11 cellular contexts compared by ENCODE assay signal in the genomic region with DNA sequence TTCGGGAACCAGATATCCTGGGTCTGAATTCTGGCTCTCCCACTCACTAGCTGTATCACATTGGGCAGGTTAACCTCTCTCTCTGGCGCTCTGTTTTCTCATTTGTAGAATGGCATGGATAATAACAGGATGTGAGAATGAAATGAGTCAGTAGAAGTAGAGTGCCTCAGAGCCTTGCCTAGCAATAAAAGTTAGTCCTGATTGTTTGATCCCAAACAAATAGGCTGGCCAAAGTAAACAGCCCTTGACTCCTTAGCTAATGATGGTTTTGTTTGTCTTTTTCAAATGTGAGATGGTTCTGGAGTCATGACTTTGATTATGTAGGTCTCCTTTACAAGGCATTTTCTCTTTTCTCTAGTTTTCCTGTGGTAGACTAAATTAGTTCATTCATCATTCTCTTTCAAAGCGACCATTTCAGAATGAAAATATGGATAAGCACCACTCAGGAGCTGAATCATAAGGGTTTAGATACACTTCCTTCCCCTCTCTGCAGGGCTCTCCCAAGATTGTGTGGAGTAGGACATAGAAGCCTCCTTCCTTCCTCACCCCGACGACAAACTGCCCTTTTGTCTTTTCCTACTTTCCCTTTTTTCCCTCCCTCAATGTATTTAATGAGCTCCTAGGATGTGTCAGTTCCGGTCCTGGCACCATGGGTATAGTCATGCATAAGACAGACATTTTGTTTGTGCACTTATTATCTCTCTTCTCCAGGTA. TPM values are rescaled to one million over a fixed set of nuclear protein-coding genes. Genes with fewer than 3 reads are reported as not detected.
A peak's percentile ranks its signal among the peaks of the same experiment; 100 is the strongest.
DNase-seq lines count a peak whose midpoint lies in the region; ATAC-seq and TF ChIP-seq lines count a peak whose summit lies in the region.
"Had no signal": no experiment of that assay in that cellular context is flagged by ENCODE, and none has a peak within 500 bp of the region (broad histone marks: within the 10 kb centered on the region; RNA-seq: fewer than 3 reads in every experiment).

No MANE protein-coding gene starts in this region.

- no peak overlapping the region for H3K27ac ChIP-seq in HEK293 (ENCODE audit: extremely low read depth, low read depth, low read length)
- H3K27ac ChIP-seq: psoas muscle, SJCRH30 had no signal

- peak overlapping the region; percentile 15 to 76 for H3K27ac Mint-ChIP-seq in T-cell

- TF ChIP-seq CTCF in HEK293 (tag by site-specific recombination; IDR thresholded peaks at IDR 0.05) = no peak

- intact Hi-C loops in Right ventricle myocardium superior (cut with DNase I) = no loop called here

- peaks cover 77% of the 10 kb centered on the region for H3K36me3 Mint-ChIP-seq in T-cell

- H3K27me3 Mint-ChIP-seq in T-cell = no peaks in the 10 kb centered on the region

- H3K4me3 Mint-ChIP-seq in T-cell = no peak overlapping the region
- H3K4me3 Mint-ChIP-seq: activated T-cell treated with anti-CD3 and anti-CD28 coated beads, Interleukin-2, amount 50 U/mL, for 4 hours had no signal

- CTCF ChIA-PET in HEK293 (lab: Yijun Ruan, JAX) = interaction anchor here (0.6 to 1.8 kb wide), 6 partner anchors 15 to 148 kb away, joined by 3 to 6 read pairs (median 4); no protein-coding TSS in a partner anchor
- CTCF ChIA-PET in T-cell (lab: Charles Lee) = interaction anchor here (0.6 to 1.0 kb wide), 2 partner anchors 18 to 39 kb away, joined by 3 to 4 read pairs; no protein-coding TSS in a partner anchor

- H3K4me3 ChIP-seq in HEK293 (ENCODE audit: low read depth, low read length) = no peak overlapping the region
- H3K4me3 ChIP-seq: psoas muscle, SJCRH30 had no signal

- DNase-seq in A172 (ENCODE audit: low spot score) (peak; percentile 57), T-cell (no peak), glomerular endothelial cell (ENCODE audit: extremely low read depth, low read depth, low spot score) (peak; percentile 90), anterior cingulate cortex (lab: John Stamatoyannopoulos, UW) (no peak), Right ventricle myocardium superior (no peak)
- DNase-seq: activated T-cell treated with anti-CD3 and anti-CD28 coated beads, Interleukin-2, amount 50 U/mL, for 4 hours; psoas muscle; SJCRH30 had no signal

- H3K4me1 Mint-ChIP-seq in T-cell = peaks cover 52 to 79% (median 65%) of the 10 kb centered on the region in 3 donors

- H3K9me3 ChIP-seq in HEK293 (ENCODE audit: control insufficient read depth, insufficient read depth, low read depth, low read length) = no peaks in the 10 kb centered on the region
- H3K9me3 ChIP-seq: psoas muscle, SJCRH30 had no signal

- no peaks in the 10 kb centered on the region for H3K36me3 ChIP-seq in HEK293 (ENCODE audit: control insufficient read depth in 2 of 2, insufficient read depth in 1 of 2, low read length in 2 of 2)
- H3K36me3 ChIP-seq: SJCRH30 had no signal

- no peaks in the 10 kb centered on the region for H3K9me3 Mint-ChIP-seq in T-cell
- H3K9me3 Mint-ChIP-seq: activated T-cell treated with anti-CD3 and anti-CD28 coated beads, Interleukin-2, amount 50 U/mL, for 4 hours had no signal

- ATAC-seq in T-cell (replicated peaks in 1 of 4) = no peak
- no peak for ATAC-seq in HG03159 (IDR thresholded peaks at IDR 0.05; ENCODE audit: unreplicated experiment)
- no peak for ATAC-seq in GM21576 (IDR thresholded peaks at IDR 0.05; ENCODE audit: unreplicated experiment)
- no peak for ATAC-seq in Right ventricle myocardium superior (ENCODE audit: poor library complexity)
- ATAC-seq: psoas muscle had no signal

- POLR2A ChIA-PET in HEK293 (lab: Yijun Ruan, JAX) = no interaction called here
- POLR2A ChIA-PET in T-cell (lab: Charles Lee) = no interaction called here

- H3K4me1 ChIP-seq in HEK293 (ENCODE audit: control insufficient read depth, insufficient read depth, low read length) = peaks cover 5% of the 10 kb centered on the region; the same call in 1 of the 2 replicates
- H3K4me1 ChIP-seq: SJCRH30 had no signal

TF ChIP-seq in HEK293, 187 proteins besides CTCF, POLR2A, EP300 and RAD21 (continues in another document):
- TF ChIP-seq GLI2 (tag by site-specific recombination; IDR thresholded peaks at IDR 0.05; ENCODE audit: borderline replicate concordance, low read depth) (peak; percentile 55; the same call in 1 of the 2 replicates), ZNF449 (tag by site-specific recombination; IDR thresholded peaks at IDR 0.05) (no peak), OSR2 (tag by site-specific recombination; IDR thresholded peaks at IDR 0.05) (peak; percentile 65; the same call in 1 of the 2 replicates), OVOL3 (tag by site-specific recombination; IDR thresholded peaks at IDR 0.05) (peak; percentile 71; the same call in 1 of the 2 replicates), ZNF184 (tag by site-specific recombination; IDR thresholded peaks at IDR 0.05) (0 out of 2 replicates have a peak, but pooled peaks have one; percentile 11), SP7 (tag by site-specific recombination; IDR thresholded peaks at IDR 0.05) (peak; percentile 87), ZNF175 (tag by site-specific recombination; IDR thresholded peaks at IDR 0.05) (no peak)
- TF ChIP-seq, protein P1, sequence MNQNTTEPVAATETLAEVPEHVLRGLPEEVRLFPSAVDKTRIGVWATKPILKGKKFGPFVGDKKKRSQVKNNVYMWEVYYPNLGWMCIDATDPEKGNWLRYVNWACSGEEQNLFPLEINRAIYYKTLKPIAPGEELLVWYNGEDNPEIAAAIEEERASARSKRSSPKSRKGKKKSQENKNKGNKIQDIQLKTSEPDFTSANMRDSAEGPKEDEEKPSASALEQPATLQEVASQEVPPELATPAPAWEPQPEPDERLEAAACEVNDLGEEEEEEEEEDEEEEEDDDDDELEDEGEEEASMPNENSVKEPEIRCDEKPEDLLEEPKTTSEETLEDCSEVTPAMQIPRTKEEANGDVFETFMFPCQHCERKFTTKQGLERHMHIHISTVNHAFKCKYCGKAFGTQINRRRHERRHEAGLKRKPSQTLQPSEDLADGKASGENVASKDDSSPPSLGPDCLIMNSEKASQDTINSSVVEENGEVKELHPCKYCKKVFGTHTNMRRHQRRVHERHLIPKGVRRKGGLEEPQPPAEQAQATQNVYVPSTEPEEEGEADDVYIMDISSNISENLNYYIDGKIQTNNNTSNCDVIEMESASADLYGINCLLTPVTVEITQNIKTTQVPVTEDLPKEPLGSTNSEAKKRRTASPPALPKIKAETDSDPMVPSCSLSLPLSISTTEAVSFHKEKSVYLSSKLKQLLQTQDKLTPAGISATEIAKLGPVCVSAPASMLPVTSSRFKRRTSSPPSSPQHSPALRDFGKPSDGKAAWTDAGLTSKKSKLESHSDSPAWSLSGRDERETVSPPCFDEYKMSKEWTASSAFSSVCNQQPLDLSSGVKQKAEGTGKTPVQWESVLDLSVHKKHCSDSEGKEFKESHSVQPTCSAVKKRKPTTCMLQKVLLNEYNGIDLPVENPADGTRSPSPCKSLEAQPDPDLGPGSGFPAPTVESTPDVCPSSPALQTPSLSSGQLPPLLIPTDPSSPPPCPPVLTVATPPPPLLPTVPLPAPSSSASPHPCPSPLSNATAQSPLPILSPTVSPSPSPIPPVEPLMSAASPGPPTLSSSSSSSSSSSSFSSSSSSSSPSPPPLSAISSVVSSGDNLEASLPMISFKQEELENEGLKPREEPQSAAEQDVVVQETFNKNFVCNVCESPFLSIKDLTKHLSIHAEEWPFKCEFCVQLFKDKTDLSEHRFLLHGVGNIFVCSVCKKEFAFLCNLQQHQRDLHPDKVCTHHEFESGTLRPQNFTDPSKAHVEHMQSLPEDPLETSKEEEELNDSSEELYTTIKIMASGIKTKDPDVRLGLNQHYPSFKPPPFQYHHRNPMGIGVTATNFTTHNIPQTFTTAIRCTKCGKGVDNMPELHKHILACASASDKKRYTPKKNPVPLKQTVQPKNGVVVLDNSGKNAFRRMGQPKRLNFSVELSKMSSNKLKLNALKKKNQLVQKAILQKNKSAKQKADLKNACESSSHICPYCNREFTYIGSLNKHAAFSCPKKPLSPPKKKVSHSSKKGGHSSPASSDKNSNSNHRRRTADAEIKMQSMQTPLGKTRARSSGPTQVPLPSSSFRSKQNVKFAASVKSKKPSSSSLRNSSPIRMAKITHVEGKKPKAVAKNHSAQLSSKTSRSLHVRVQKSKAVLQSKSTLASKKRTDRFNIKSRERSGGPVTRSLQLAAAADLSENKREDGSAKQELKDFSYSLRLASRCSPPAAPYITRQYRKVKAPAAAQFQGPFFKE (tag by site-specific recombination; IDR thresholded peaks at IDR 0.05; ENCODE audit: borderline replicate concordance) = no peak

RNA-seq across cellular contexts. Expression of gene KIAA0040, which starts 23.1 kb away (rescaled TPM):
- 0.24 TPM in 1 of 2 replicates, not detected in the other for total RNA-seq in A172 (2014; rRNA removed; shearing (Covaris generic))
- total RNA-seq in T-cell = 10 to 100 TPM; 33.0 to 60.0 (median 50.5) TPM
- total RNA-seq in glomerular endothelial cell = 7.6 and 18.6 TPM in 2 replicates
- 15.4 TPM for total RNA-seq in Right ventricle myocardium superior

Comparison
In these comparisons a context has a peak if more than half of its experiments do, and no peak if none do; other contexts are left out.
1. DNase-seq: peak in A172 (single experiment) and glomerular endothelial cell (single experiment); none in T-cell (0 of 34), anterior cingulate cortex (0 of 58) and Right ventricle myocardium superior (single experiment).